In genomic region chr16:8928467-8928957, GRCh38 we compare ENCODE assay signal across 13 cellular contexts. TPM values are rescaled to one million over a fixed set of nuclear protein-coding genes. Genes with fewer than 3 reads are reported as not detected.
A peak's percentile ranks its signal among the peaks of the same experiment; 100 is the strongest.
DNase-seq lines count a peak whose midpoint lies in the region; ATAC-seq and TF ChIP-seq lines count a peak whose summit lies in the region.
"Had no signal": no experiment of that assay in that cellular context is flagged by ENCODE, and none has a peak within 500 bp of the region (broad histone marks: within the 10 kb centered on the region; RNA-seq: fewer than 3 reads in every experiment).

No MANE protein-coding gene starts in this region.

- in situ Hi-C loops in HAP-1 (cut with MboI; ENCODE audit: low sequenced_read_pairs) = loop anchor here (10.0 kb wide), 1 partner anchor 76 kb away; no protein-coding TSS in a partner anchor

- peak overlapping the region; percentile 44 to 73 for H3K4me3 Mint-ChIP-seq in stimulated activated naive CD8-positive, alpha-beta T cell treated with anti-CD3 and anti-CD28 coated beads, Interleukin-15, amount 100 ng/mL, for 72 hours
- H3K4me3 Mint-ChIP-seq: CD4-positive, alpha-beta T cell had no signal

- no peaks in the 10 kb centered on the region for H3K9me2 ChIP-seq in hepatocyte (replicated peaks; ENCODE audit: insufficient read depth)

- H3K36me3 ChIP-seq in right atrium auricular region (peaks cover 29% of the 10 kb centered on the region), hepatocyte (replicated peaks; ENCODE audit: insufficient read depth, low read depth) (no peaks in the 10 kb centered on the region), HAP-1 (replicated peaks) (peaks cover 47% of the 10 kb centered on the region)

- WGBS in hepatocyte (ENCODE audit: low lambda C conversion rate, missing lambda C conversion rate) = 85% methylated on average over 10 of the region's 10 CpGs

- H4K20me1 ChIP-seq in hepatocyte (ENCODE audit: insufficient read depth, poor library complexity, severe bottlenecking) = peaks cover 98% of the 10 kb centered on the region

- peak; percentile 69 for ATAC-seq in Right ventricle myocardium inferior
- ATAC-seq in stimulated activated naive CD8-positive, alpha-beta T cell treated with anti-CD3 and anti-CD28 coated beads, Interleukin-15, amount 100 ng/mL, for 72 hours = peak; percentile 98

- peaks cover 61% of the 10 kb centered on the region for H3K4me1 Mint-ChIP-seq in stimulated activated naive CD8-positive, alpha-beta T cell treated with anti-CD3 and anti-CD28 coated beads, Interleukin-15, amount 100 ng/mL, for 72 hours

- intact Hi-C loops in Right ventricle myocardium inferior (cut with DNase I) = no loop called here

- H3K9me3 Mint-ChIP-seq in stimulated activated naive CD8-positive, alpha-beta T cell treated with anti-CD3 and anti-CD28 coated beads, Interleukin-15, amount 100 ng/mL, for 72 hours = no peaks in the 10 kb centered on the region
- H3K9me3 Mint-ChIP-seq: CD4-positive, alpha-beta T cell had no signal

- H3K27me3 Mint-ChIP-seq in stimulated activated naive CD8-positive, alpha-beta T cell treated with anti-CD3 and anti-CD28 coated beads, Interleukin-15, amount 100 ng/mL, for 72 hours = no peaks in the 10 kb centered on the region
- H3K27me3 Mint-ChIP-seq: CD4-positive, alpha-beta T cell had no signal

- DNase-seq in Right ventricle myocardium inferior (ENCODE audit: missing footprints) = no peak
- no peak for DNase-seq in right atrium auricular region (ENCODE audit: low spot score)
- peak; percentile 26 for DNase-seq in activated CD8-positive, alpha-beta memory T cell treated with anti-CD3 and anti-CD28 coated beads, Interleukin-2, amount 50 U/mL, for 24 hours (ENCODE audit: extremely low read depth)
- peak; percentile 47 for DNase-seq in hepatocyte (ENCODE audit: low spot score)
- DNase-seq in stimulated activated naive CD8-positive, alpha-beta T cell treated with anti-CD3 and anti-CD28 coated beads, Interleukin-15, amount 100 ng/mL, for 72 hours = peak; percentile 16 to 70
- DNase-seq in HAP-1 (ENCODE audit: low spot score in 2 of 2) = no peak
- no peak for DNase-seq in DMS153 (lab: John Stamatoyannopoulos, UW)
- DNase-seq in activated gamma-delta T cell treated with Interleukin-2 at 50 U/mL for 16 hours = no peak
- DNase-seq: CD4-positive, alpha-beta T cell; MM.1S; NK-92 treated with Interleukin-12 subunit alpha and Interleukin-12 subunit beta, amount 100 ng/mL, for 24 hours had no signal

- no peak overlapping the region for H3K4me3 ChIP-seq in right atrium auricular region
- no peak overlapping the region for H3K4me3 ChIP-seq in hepatocyte
- H3K4me3 ChIP-seq in HAP-1 = no peak overlapping the region

- H3K9me3 ChIP-seq in right atrium auricular region (no peaks in the 10 kb centered on the region), hepatocyte (ENCODE audit: low read depth) (no peaks in the 10 kb centered on the region), HAP-1 (no peaks in the 10 kb centered on the region)

- H3K27me3 ChIP-seq in right atrium auricular region (no peaks in the 10 kb centered on the region), hepatocyte (no peaks in the 10 kb centered on the region), HAP-1 (ENCODE audit: low read depth) (no peaks in the 10 kb centered on the region)

- H3K27ac ChIP-seq in right atrium auricular region (no peak overlapping the region), hepatocyte (no peak overlapping the region)

- TF ChIP-seq CTCF in right atrium auricular region (IDR thresholded peaks at IDR 0.05) (no peak), hepatocyte (IDR thresholded peaks at IDR 0.05; ENCODE audit: poor library complexity) (no peak)

- H2AFZ ChIP-seq in hepatocyte = no peak overlapping the region

- H3K79me2 ChIP-seq in hepatocyte = peaks cover 99% of the 10 kb centered on the region

- peak overlapping the region in 1 of 2 donors; percentile 95 for H3K27ac Mint-ChIP-seq in stimulated activated naive CD8-positive, alpha-beta T cell treated with anti-CD3 and anti-CD28 coated beads, Interleukin-15, amount 100 ng/mL, for 72 hours
- H3K27ac Mint-ChIP-seq: CD4-positive, alpha-beta T cell had no signal

- no peak overlapping the region for H3K4me2 ChIP-seq in hepatocyte

- H3K4me1 ChIP-seq in right atrium auricular region (peaks cover 0 to 23% of the 10 kb centered on the region in 2 donors), hepatocyte (ENCODE audit: insufficient read depth) (no peaks in the 10 kb centered on the region), HAP-1 (no peaks in the 10 kb centered on the region)

RNA-seq across cellular contexts. Expression of gene USP7, which starts 35.2 kb away (rescaled TPM):
- total RNA-seq in Right ventricle myocardium inferior (61.6 TPM), right atrium auricular region (10 to 100 TPM; 42.2 to 57.4 TPM), hepatocyte (40.8 and 44.2 TPM in 2 replicates)
- polyA plus RNA-seq in hepatocyte = 38.0 and 46.7 TPM in 2 replicates

RNA-seq across cellular contexts. Expression of gene LITAFD, which starts 46.4 kb away (rescaled TPM):
- total RNA-seq in Right ventricle myocardium inferior (not detected), right atrium auricular region (not detected), hepatocyte (not detected in 2 replicates)
- polyA plus RNA-seq in hepatocyte = not detected in 2 replicates
- total RNA-seq: kidney epithelial cell, osteocyte had no signal

RNA-seq across cellular contexts. Expression of gene CARHSP1, which starts 59.7 kb away (rescaled TPM):
- total RNA-seq in Right ventricle myocardium inferior (32.7 TPM), right atrium auricular region (10 to 100 TPM; 28.4 to 84.8 TPM), hepatocyte (113 and 140 TPM in 2 replicates)
- polyA plus RNA-seq in hepatocyte = 164 and 167 TPM in 2 replicates

Comparison
In these comparisons a context has a peak if more than half of its experiments do, and no peak if none do; other contexts are left out.
1. DNase-seq: peak in activated CD8-positive, alpha-beta memory T cell treated with anti-CD3 and anti-CD28 coated beads, Interleukin-2, amount 50 U/mL, for 24 hours (single experiment), hepatocyte (single experiment) and stimulated activated naive CD8-positive, alpha-beta T cell treated with anti-CD3 and anti-CD28 coated beads, Interleukin-15, amount 100 ng/mL, for 72 hours (2 of 2); none in Right ventricle myocardium inferior (single experiment), right atrium auricular region (single experiment), HAP-1 (0 of 2), DMS153 (single experiment) and activated gamma-delta T cell treated with Interleukin-2 at 50 U/mL for 16 hours (single experiment).